In genomic region chr5:119267958-119268386, GRCh38 we compare ENCODE assay signal across 1 cellular context.
TF ChIP-seq lines count a peak whose summit lies in the region.

No MANE protein-coding gene starts in this region.

TF ChIP-seq in HepG2, 621 proteins besides CTCF, POLR2A, EP300 and RAD21 (continued from another document and continues in another):
- no peak for TF ChIP-seq TFE3 (CRISPR knock-in tag; IDR thresholded peaks at IDR 0.05)
- no peak for TF ChIP-seq MEIS2 (CRISPR knock-in tag; IDR thresholded peaks at IDR 0.05)
- no peak for TF ChIP-seq ZFP82 (CRISPR knock-in tag; IDR thresholded peaks at IDR 0.05; ENCODE audit: borderline replicate concordance)
- 0 out of 2 replicates have a peak, but pooled peaks have one; percentile 2 for TF ChIP-seq GLI4 (CRISPR knock-in tag; IDR thresholded peaks at IDR 0.05; ENCODE audit: borderline replicate concordance)
- TF ChIP-seq ZNF7 (CRISPR knock-in tag; IDR thresholded peaks at IDR 0.05): no peak
- TF ChIP-seq PAF1 (CRISPR knock-in tag; IDR thresholded peaks at IDR 0.05): no peak
- TF ChIP-seq ERF (CRISPR knock-in tag; IDR thresholded peaks at IDR 0.05): no peak
- no peak for TF ChIP-seq ATF5 (CRISPR knock-in tag; IDR thresholded peaks at IDR 0.05; ENCODE audit: low read depth)
- no peak for TF ChIP-seq ZSCAN12 (CRISPR knock-in tag; IDR thresholded peaks at IDR 0.05)
- no peak for TF ChIP-seq HNF4A (CRISPR knock-in tag; IDR thresholded peaks at IDR 0.05)
- TF ChIP-seq ZNF331 (CRISPR knock-in tag; IDR thresholded peaks at IDR 0.05): no peak
- no peak for TF ChIP-seq ZNF788 (CRISPR knock-in tag; IDR thresholded peaks at IDR 0.05; ENCODE audit: borderline replicate concordance)
- TF ChIP-seq TARDBP (CRISPR knock-in tag; IDR thresholded peaks at IDR 0.05): 0 out of 2 replicates have a peak, but pooled peaks have one; percentile 27
- no peak for TF ChIP-seq PLRG1 (conservative IDR thresholded peaks at IDR 0.05)
- TF ChIP-seq GRHL1 (CRISPR knock-in tag; conservative IDR thresholded peaks at IDR 0.05): no peak
- TF ChIP-seq MZF1 (CRISPR knock-in tag; IDR thresholded peaks at IDR 0.05; ENCODE audit: borderline replicate concordance): no peak
- TF ChIP-seq ZNF205 (CRISPR knock-in tag; IDR thresholded peaks at IDR 0.05): no peak
- TF ChIP-seq EED (CRISPR knock-in tag; IDR thresholded peaks at IDR 0.05): no peak
- TF ChIP-seq RARA (CRISPR knock-in tag; IDR thresholded peaks at IDR 0.05): no peak
- no peak for TF ChIP-seq ZBTB34 (CRISPR knock-in tag; IDR thresholded peaks at IDR 0.05)
- no peak for TF ChIP-seq HDAC2 (CRISPR knock-in tag; IDR thresholded peaks at IDR 0.05)
- TF ChIP-seq ZNF12 (CRISPR knock-in tag; IDR thresholded peaks at IDR 0.05): no peak
- peak; percentile 99 for TF ChIP-seq RFX5 (IDR thresholded peaks at IDR 0.05; ENCODE audit: low read depth, low read length)
- TF ChIP-seq REL (CRISPR knock-in tag; conservative IDR thresholded peaks at IDR 0.05): no peak
- peak; percentile 5; the same call in 1 of the 2 replicates for TF ChIP-seq KDM2A (CRISPR knock-in tag; IDR thresholded peaks at IDR 0.05; ENCODE audit: borderline replicate concordance, low read depth)
- no peak for TF ChIP-seq KAT7 (CRISPR knock-in tag; IDR thresholded peaks at IDR 0.05; ENCODE audit: borderline replicate concordance)
- TF ChIP-seq SMAD1 (CRISPR knock-in tag; IDR thresholded peaks at IDR 0.05; ENCODE audit: borderline replicate concordance, low read depth): no peak
- no peak; the same call in 1 of the 2 replicates for TF ChIP-seq RXRA (CRISPR knock-in tag; IDR thresholded peaks at IDR 0.05)
- TF ChIP-seq ZNF589 (CRISPR knock-in tag; conservative IDR thresholded peaks at IDR 0.05): no peak
- TF ChIP-seq ZNF317 (CRISPR knock-in tag; IDR thresholded peaks at IDR 0.05): no peak
- TF ChIP-seq ZNF547 (CRISPR knock-in tag; IDR thresholded peaks at IDR 0.05): no peak
- TF ChIP-seq ZNF747 (CRISPR knock-in tag; IDR thresholded peaks at IDR 0.05; ENCODE audit: borderline replicate concordance): no peak
- TF ChIP-seq ZNF678 (CRISPR knock-in tag; IDR thresholded peaks at IDR 0.05): no peak
- no peak for TF ChIP-seq SALL2 (CRISPR knock-in tag; IDR thresholded peaks at IDR 0.05)
- no peak for TF ChIP-seq ZNF773 (CRISPR knock-in tag; IDR thresholded peaks at IDR 0.05; ENCODE audit: borderline replicate concordance)
- no peak for TF ChIP-seq RERE (CRISPR knock-in tag; IDR thresholded peaks at IDR 0.05; ENCODE audit: low read depth)
- no peak for TF ChIP-seq ZNF777 (CRISPR knock-in tag; IDR thresholded peaks at IDR 0.05)
- no peak for TF ChIP-seq STAG1 (CRISPR knock-in tag; IDR thresholded peaks at IDR 0.05)
- no peak for TF ChIP-seq ZNF703 (CRISPR knock-in tag; IDR thresholded peaks at IDR 0.05; ENCODE audit: borderline replicate concordance)
- TF ChIP-seq DPF2 (CRISPR knock-in tag; IDR thresholded peaks at IDR 0.05; ENCODE audit: borderline replicate concordance, low read depth): no peak
- TF ChIP-seq FLYWCH1 (CRISPR knock-in tag; IDR thresholded peaks at IDR 0.05): 0 out of 2 replicates have a peak, but pooled peaks have one; percentile 40
- peak; percentile 74 for TF ChIP-seq NFYB (CRISPR knock-in tag; IDR thresholded peaks at IDR 0.05)
- TF ChIP-seq RXRB (CRISPR knock-in tag; IDR thresholded peaks at IDR 0.05; ENCODE audit: borderline replicate concordance): no peak
- no peak for TF ChIP-seq ZNF468 (CRISPR knock-in tag; IDR thresholded peaks at IDR 0.05)
- peak; percentile 96 for TF ChIP-seq ATF1 (CRISPR knock-in tag; IDR thresholded peaks at IDR 0.05)
- no peak for TF ChIP-seq GPN1 (CRISPR knock-in tag; IDR thresholded peaks at IDR 0.05; ENCODE audit: borderline replicate concordance)
- TF ChIP-seq ZEB1 (IDR thresholded peaks at IDR 0.05; ENCODE audit: insufficient replicate concordance, low read depth): no peak
- TF ChIP-seq TP53 (CRISPR knock-in tag; conservative IDR thresholded peaks at IDR 0.05): 0 out of 2 replicates have a peak, but pooled peaks have one; percentile 43
- no peak for TF ChIP-seq PCBP2 (optimal IDR thresholded peaks at IDR 0.05; ENCODE audit: low read depth, low read length, poor library complexity, severe bottlenecking)
- no peak for TF ChIP-seq ZFY (CRISPR knock-in tag; IDR thresholded peaks at IDR 0.05)
- TF ChIP-seq ETV6 (CRISPR knock-in tag; conservative IDR thresholded peaks at IDR 0.05): no peak
- no peak for TF ChIP-seq PRDM4 (CRISPR knock-in tag; IDR thresholded peaks at IDR 0.05; ENCODE audit: borderline replicate concordance)
- no peak for TF ChIP-seq ZNF343 (CRISPR knock-in tag; IDR thresholded peaks at IDR 0.05)
